In the genomic region with DNA sequence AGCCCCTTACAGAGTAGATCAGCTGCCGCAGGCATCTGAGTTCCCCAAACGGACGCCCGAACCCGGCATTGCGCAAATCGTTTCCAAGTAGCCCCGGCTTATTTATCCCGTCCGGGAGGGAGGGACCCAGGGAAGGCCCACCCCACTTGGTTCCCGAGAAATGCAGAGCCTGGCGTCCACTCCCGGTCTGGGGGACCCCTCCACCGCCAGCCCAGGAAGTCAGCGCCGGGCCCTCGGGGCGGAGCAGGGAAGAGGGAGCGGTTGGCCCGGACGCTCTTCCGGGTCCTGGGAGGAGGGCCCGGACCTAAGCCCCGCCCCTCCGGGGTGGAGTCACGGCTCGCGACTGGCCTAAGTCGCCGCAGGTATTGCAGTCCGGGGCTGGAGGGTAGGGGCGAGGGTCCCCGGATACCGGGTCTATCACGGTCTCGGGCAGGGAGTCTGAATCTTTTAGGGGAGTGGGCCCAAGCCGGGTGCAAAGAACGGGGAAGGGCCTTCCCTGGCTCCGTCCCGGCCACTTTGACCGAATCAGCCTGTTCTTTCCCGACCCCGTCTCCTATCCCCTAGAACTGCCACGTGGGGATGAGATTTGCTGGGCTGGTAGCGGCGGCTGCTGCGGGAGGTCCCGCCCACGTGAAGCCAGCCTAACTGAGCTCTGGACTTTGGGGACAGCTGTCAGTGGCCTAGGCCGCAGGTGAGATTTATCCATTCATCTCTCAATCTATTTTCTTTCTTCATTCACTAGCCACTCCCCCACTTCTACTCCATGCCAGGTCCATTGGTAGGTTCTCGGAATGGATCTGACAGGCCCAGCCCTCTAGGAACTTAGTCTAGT, we compare ENCODE assay signal across 9 cellular contexts. TPM values are rescaled to one million over a fixed set of nuclear protein-coding genes. Genes with fewer than 3 reads are reported as not detected.
A peak's percentile ranks its signal among the peaks of the same experiment; 100 is the strongest.
DNase-seq lines count a peak whose midpoint lies in the region; ATAC-seq, FAIRE-seq and TF ChIP-seq lines count a peak whose summit lies in the region.
"Had no signal": no experiment of that assay in that cellular context is flagged by ENCODE, and none has a peak within 500 bp of the region (broad histone marks: within the 10 kb centered on the region; RNA-seq: fewer than 3 reads in every experiment).

A gene with protein sequence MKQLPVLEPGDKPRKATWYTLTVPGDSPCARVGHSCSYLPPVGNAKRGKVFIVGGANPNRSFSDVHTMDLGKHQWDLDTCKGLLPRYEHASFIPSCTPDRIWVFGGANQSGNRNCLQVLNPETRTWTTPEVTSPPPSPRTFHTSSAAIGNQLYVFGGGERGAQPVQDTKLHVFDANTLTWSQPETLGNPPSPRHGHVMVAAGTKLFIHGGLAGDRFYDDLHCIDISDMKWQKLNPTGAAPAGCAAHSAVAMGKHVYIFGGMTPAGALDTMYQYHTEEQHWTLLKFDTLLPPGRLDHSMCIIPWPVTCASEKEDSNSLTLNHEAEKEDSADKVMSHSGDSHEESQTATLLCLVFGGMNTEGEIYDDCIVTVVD (plus strand): TSS at position 327 of the 832 bp plus-strand sequence. CDS start 2,472 bp downstream, outside the sequence.

- DNase-seq in AG09309 (ENCODE audit: low read depth) (peak; percentile 77), NCI-H345 treated with DMSO at 0.1 percent for 48 hours (lab: John Stamatoyannopoulos, UW; ENCODE audit: unreplicated experiment) (peak; percentile 90), cerebellar nuclear complex (lab: John Stamatoyannopoulos, UW) (peak; percentile 24 to 66), kidney (peak; percentile 98)
- DNase-seq in activated CD4-positive, CD25-positive, alpha-beta regulatory T cell treated with anti-CD3 and anti-CD28 coated beads, Interleukin-2, amount 50 U/mL, for 72 hours: peak; percentile 96
- peak; percentile 95 for DNase-seq in stimulated activated CD4-positive, alpha-beta T cell treated with anti-CD3 and anti-CD28 coated beads, Interleukin-15, amount 100 ng/mL, for 24 hours

- H3K36me3 ChIP-seq in kidney (ENCODE audit: control insufficient read depth in 1 of 2, insufficient read depth in 2 of 2, low read length in 2 of 2): peaks cover 4 to 7% of the 10 kb centered on the region in 2 donors

- peak within 1 kb of the TSS; percentile 84 for H3K4me3 ChIP-seq in AG09309 (ENCODE audit: control insufficient read depth, low read depth, low read length)
- peak within 1 kb of the TSS; percentile 73 to 84 for H3K4me3 ChIP-seq in kidney (ENCODE audit: low read length in 2 of 2)

- TF ChIP-seq CTCF in AG09309 (IDR thresholded peaks at IDR 0.05; ENCODE audit: control insufficient read depth, insufficient read depth, low read depth, low read length, missing control alignments): no peak
- no peak for TF ChIP-seq CTCF in kidney (IDR thresholded peaks at IDR 0.05; ENCODE audit: borderline replicate concordance, extremely low read depth, insufficient read depth)

- no peaks in the 10 kb centered on the region for H3K9me3 ChIP-seq in kidney (ENCODE audit: control insufficient read depth in 1 of 2, low read length in 2 of 2)

- H3K27ac ChIP-seq in kidney (ENCODE audit: low read depth in 2 of 2, low read length in 2 of 2): peak within 1 kb of the TSS; percentile 77 to 93

- ATAC-seq in GM19023 (IDR thresholded peaks at IDR 0.05; ENCODE audit: unreplicated experiment) (peak; percentile 95), HG03280 (IDR thresholded peaks at IDR 0.05; ENCODE audit: unreplicated experiment) (peak; percentile 99)

- FAIRE-seq in kidney (lab: Jason Lieb, UNC): no peak
- FAIRE-seq: colon had no signal

- intact Hi-C loops in kidney (cut with DNase I): no loop called here

- H3K4me1 ChIP-seq in kidney (ENCODE audit: control insufficient read depth in 1 of 2, insufficient read depth in 1 of 2, low read depth in 1 of 2, low read length in 2 of 2): peaks cover 3 to 6% of the 10 kb centered on the region in 2 donors

- H3K9ac ChIP-seq in kidney (ENCODE audit: low read length in 2 of 2): peak within 1 kb of the TSS; percentile 49 to 82

RNA-seq across cellular contexts. Expression of the gene that starts here (rescaled TPM):
- 12.6 TPM for total RNA-seq in kidney
- polyA plus RNA-seq in kidney (ENCODE audit: insufficient read depth, low read depth, low replicate concordance): 24.8 TPM

Comparison
In these comparisons a context has a peak if more than half of its experiments do, and no peak if none do; other contexts are left out.
1. Peak in every context shown above with its lines: DNase-seq, ATAC-seq, H3K4me3 ChIP-seq and H3K27ac ChIP-seq.
2. DNase-seq: peak in every context shown above with its lines; median percentile 98 in kidney; 96 in activated CD4-positive, CD25-positive, alpha-beta regulatory T cell treated with anti-CD3 and anti-CD28 coated beads, Interleukin-2, amount 50 U/mL, for 72 hours; 95 in stimulated activated CD4-positive, alpha-beta T cell treated with anti-CD3 and anti-CD28 coated beads, Interleukin-15, amount 100 ng/mL, for 24 hours; 90 in NCI-H345 treated with DMSO at 0.1 percent for 48 hours; 77 in AG09309; 45 in cerebellar nuclear complex.